20 cellular contexts compared by ENCODE assay signal in the genomic region with DNA sequence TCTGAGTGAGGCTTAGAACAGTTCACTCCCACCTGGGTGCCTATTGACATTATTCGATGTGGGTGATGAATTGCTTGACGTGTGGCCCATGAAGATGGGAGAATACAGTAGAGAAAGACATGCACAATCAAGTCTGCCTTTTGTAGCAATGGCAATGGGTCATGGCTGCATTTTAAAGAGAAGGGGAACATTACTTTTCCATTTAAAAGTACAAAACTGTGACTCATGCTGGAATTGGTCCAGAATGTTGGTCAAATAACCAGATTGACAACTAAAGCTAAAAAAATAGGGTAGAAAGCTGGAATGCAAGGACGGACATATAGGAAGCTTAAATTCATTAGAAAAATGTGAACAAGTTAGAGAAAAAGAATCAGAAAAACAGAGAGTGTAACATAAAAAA.
DNase-seq lines count a peak whose midpoint lies in the region; ATAC-seq, FAIRE-seq and TF ChIP-seq lines count a peak whose summit lies in the region.
"Had no signal": no experiment of that assay in that cellular context is flagged by ENCODE, and none has a peak within 500 bp of the region (broad histone marks: within the 10 kb centered on the region; RNA-seq: fewer than 3 reads in every experiment).

No MANE protein-coding gene starts in this region.

- H4K20me1 ChIP-seq in SK-N-SH (ENCODE audit: insufficient read depth), result no peaks in the 10 kb centered on the region
- H4K20me1 ChIP-seq: BLaER1 treated with 17β-estradiol and CSF1 and Interleukin-3, amounts not matched to agents 10 nM and 100 nM had no signal

- no peak for DNase-seq in SK-N-SH
- peak; percentile 25 for DNase-seq in adipocyte (ENCODE audit: low read depth)
- DNase-seq in fibroblast of peridontal ligament (ENCODE audit: extremely low read depth), result peak; percentile 16
- peak; percentile 50 for DNase-seq in urothelium cell line (ENCODE audit: low spot score)
- no peak for DNase-seq in NCI-H446 (lab: John Stamatoyannopoulos, UW)
- no peak for DNase-seq in frontal cortex (ENCODE audit: low spot score in 2 of 2)
- DNase-seq in D341Med (ENCODE audit: low spot score), result no peak
- DNase-seq: activated CD4-positive, alpha-beta T cell treated with anti-CD3 and anti-CD28 coated beads for 48 hours; foreskin melanocyte; KG1; left colon; NCI-H1105; RPMI8226; stimulated activated CD4-positive, alpha-beta T cell treated with anti-CD3 and anti-CD28 coated beads, Interleukin-15, amount 100 ng/mL, for 24 hours had no signal

- no peaks in the 10 kb centered on the region for H3K79me2 ChIP-seq in SK-N-SH (ENCODE audit: insufficient read depth)

- H3K27ac ChIP-seq in SK-N-SH (ENCODE audit: low read depth in 2 of 2, low read length in 1 of 2), result no peak overlapping the region
- H3K27ac ChIP-seq: BLaER1 treated with 17β-estradiol and CSF1 and Interleukin-3, amounts not matched to agents 10 nM and 100 nM had no signal

- H2AFZ ChIP-seq in SK-N-SH (ENCODE audit: low read depth), result no peak overlapping the region

- H3K9me3 ChIP-seq in SK-N-SH, result no peaks in the 10 kb centered on the region
- H3K9me3 ChIP-seq in adipocyte (ENCODE audit: control insufficient read depth, low read length), result no peaks in the 10 kb centered on the region
- H3K9me3 ChIP-seq: BLaER1 treated with 17β-estradiol and CSF1 and Interleukin-3, amounts not matched to agents 10 nM and 100 nM had no signal

- POLR2A ChIA-PET in SK-N-SH (lab: Yijun Ruan, JAX), result no interaction called here

- CTCF ChIA-PET in SK-N-SH (lab: Yijun Ruan, JAX), result interaction anchor here (1.2 to 1.5 kb wide), 4 partner anchors 10 to 602 kb away, joined by 3 to 6 read pairs (median 3); no protein-coding TSS in a partner anchor

- H3K4me3 ChIP-seq in SK-N-SH (ENCODE audit: low read depth in 2 of 2, low read length in 1 of 2) (no peak overlapping the region), adipocyte (ENCODE audit: low read length) (no peak overlapping the region)
- H3K4me3 ChIP-seq: BLaER1 treated with 17β-estradiol and CSF1 and Interleukin-3, amounts not matched to agents 10 nM and 100 nM had no signal

- H3K9me2 ChIP-seq in SK-N-SH, result no peaks in the 10 kb centered on the region

- no peaks in the 10 kb centered on the region for H3F3A ChIP-seq in SK-N-SH (replicated peaks; ENCODE audit: insufficient read depth)

- H3K9ac ChIP-seq in SK-N-SH, result no peak overlapping the region
- H3K9ac ChIP-seq in adipocyte (ENCODE audit: low read length), result no peak overlapping the region
- H3K9ac ChIP-seq: BLaER1 treated with 17β-estradiol and CSF1 and Interleukin-3, amounts not matched to agents 10 nM and 100 nM had no signal

- ATAC-seq in SK-N-SH treated with all-trans-retinoic acid at 6 μM for 48 hours, result no peak
- ATAC-seq: left colon; stimulated activated memory B cell treated with anti-CD40 and anti-IgM and Interleukin-4, amounts not matched to agents 10 μg/mL and 1 μg/mL and 100 μg/mL, for 72 hours had no signal

- 38% methylated on average over 3 of the region's 3 CpGs for WGBS in SK-N-SH (ENCODE audit: low lambda C conversion rate)

- no peak for TF ChIP-seq RAD21 in SK-N-SH (IDR thresholded peaks at IDR 0.05; ENCODE audit: low read length)

- TF ChIP-seq EP300 in SK-N-SH (IDR thresholded peaks at IDR 0.05; ENCODE audit: borderline replicate concordance in 1 of 2, low read depth in 1 of 2, low read length in 1 of 2), result no peak

- FAIRE-seq in urothelium cell line (lab: Jason Lieb, UNC), result no peak
- no peak for FAIRE-seq in frontal cortex (lab: Jason Lieb, UNC)
- FAIRE-seq: A204.1, GM18507, H1 had no signal

- H3K36me3 ChIP-seq in SK-N-SH (replicated peaks in 1 of 2; ENCODE audit: control insufficient read depth in 1 of 2, insufficient read depth in 2 of 2, low read length in 1 of 2) (no peaks in the 10 kb centered on the region), adipocyte (ENCODE audit: control insufficient read depth, insufficient read depth, low read length, severe bottlenecking) (no peaks in the 10 kb centered on the region)
- H3K36me3 ChIP-seq: BLaER1 treated with 17β-estradiol and CSF1 and Interleukin-3, amounts not matched to agents 10 nM and 100 nM had no signal

- H3K27me3 ChIP-seq in SK-N-SH (ENCODE audit: insufficient read depth) (0 out of 2 replicates have a peak, but pooled peaks cover 4% of the 10 kb centered on the region), adipocyte (replicated peaks; ENCODE audit: control insufficient read depth, insufficient read depth, low read length) (no peaks in the 10 kb centered on the region)
- H3K27me3 ChIP-seq: BLaER1 treated with 17β-estradiol and CSF1 and Interleukin-3, amounts not matched to agents 10 nM and 100 nM had no signal

- H3K4me1 ChIP-seq in SK-N-SH (ENCODE audit: control insufficient read depth in 1 of 2, insufficient read depth in 2 of 2, low read depth in 1 of 2, low read length in 1 of 2) (no peaks in the 10 kb centered on the region), adipocyte (ENCODE audit: control insufficient read depth, insufficient read depth, low read length) (no peaks in the 10 kb centered on the region)

- no peak overlapping the region for H3K4me2 ChIP-seq in SK-N-SH
- H3K4me2 ChIP-seq: BLaER1 treated with 17β-estradiol and CSF1 and Interleukin-3, amounts not matched to agents 10 nM and 100 nM had no signal

- TF ChIP-seq CTCF in SK-N-SH (IDR thresholded peaks at IDR 0.05), result no peak

TF ChIP-seq in SK-N-SH treated with all-trans-retinoic acid at 6 μM for 48 hours, 23 proteins besides CTCF, POLR2A, EP300 and RAD21:
- TF ChIP-seq ISL1 (CRISPR knock-in tag; IDR thresholded peaks at IDR 0.05) (peak; percentile 39), ZC3H10 (CRISPR knock-in tag; IDR thresholded peaks at IDR 0.05) (0 out of 2 replicates have a peak, but pooled peaks have one; percentile 21), PPARA (CRISPR knock-in tag; IDR thresholded peaks at IDR 0.05; ENCODE audit: borderline replicate concordance) (no peak)
TF ChIP-seq in SK-N-SH treated with all-trans-retinoic acid at 6 μM for 48 hours: peak in this region for 2.

TF ChIP-seq in SK-N-SH, 30 proteins besides CTCF, POLR2A, EP300 and RAD21:
- TF ChIP-seq, protein P1, sequence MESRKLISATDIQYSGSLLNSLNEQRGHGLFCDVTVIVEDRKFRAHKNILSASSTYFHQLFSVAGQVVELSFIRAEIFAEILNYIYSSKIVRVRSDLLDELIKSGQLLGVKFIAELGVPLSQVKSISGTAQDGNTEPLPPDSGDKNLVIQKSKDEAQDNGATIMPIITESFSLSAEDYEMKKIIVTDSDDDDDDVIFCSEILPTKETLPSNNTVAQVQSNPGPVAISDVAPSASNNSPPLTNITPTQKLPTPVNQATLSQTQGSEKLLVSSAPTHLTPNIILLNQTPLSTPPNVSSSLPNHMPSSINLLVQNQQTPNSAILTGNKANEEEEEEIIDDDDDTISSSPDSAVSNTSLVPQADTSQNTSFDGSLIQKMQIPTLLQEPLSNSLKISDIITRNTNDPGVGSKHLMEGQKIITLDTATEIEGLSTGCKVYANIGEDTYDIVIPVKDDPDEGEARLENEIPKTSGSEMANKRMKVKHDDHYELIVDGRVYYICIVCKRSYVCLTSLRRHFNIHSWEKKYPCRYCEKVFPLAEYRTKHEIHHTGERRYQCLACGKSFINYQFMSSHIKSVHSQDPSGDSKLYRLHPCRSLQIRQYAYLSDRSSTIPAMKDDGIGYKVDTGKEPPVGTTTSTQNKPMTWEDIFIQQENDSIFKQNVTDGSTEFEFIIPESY (IDR thresholded peaks at IDR 0.05; ENCODE audit: borderline replicate concordance, low read depth), result no peak
- TF ChIP-seq ELF1 (IDR thresholded peaks at IDR 0.05) (no peak), MEF2A (IDR thresholded peaks at IDR 0.05; ENCODE audit: borderline replicate concordance, low read depth) (no peak)
- TF ChIP-seq, protein P2, sequence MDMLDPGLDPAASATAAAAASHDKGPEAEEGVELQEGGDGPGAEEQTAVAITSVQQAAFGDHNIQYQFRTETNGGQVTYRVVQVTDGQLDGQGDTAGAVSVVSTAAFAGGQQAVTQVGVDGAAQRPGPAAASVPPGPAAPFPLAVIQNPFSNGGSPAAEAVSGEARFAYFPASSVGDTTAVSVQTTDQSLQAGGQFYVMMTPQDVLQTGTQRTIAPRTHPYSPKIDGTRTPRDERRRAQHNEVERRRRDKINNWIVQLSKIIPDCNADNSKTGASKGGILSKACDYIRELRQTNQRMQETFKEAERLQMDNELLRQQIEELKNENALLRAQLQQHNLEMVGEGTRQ (IDR thresholded peaks at IDR 0.05; ENCODE audit: borderline replicate concordance, low read depth, low read length), result no peak

Comparison
In these comparisons a context has a peak if more than half of its experiments do, and no peak if none do; other contexts are left out.
1. DNase-seq: peak in adipocyte (single experiment), fibroblast of peridontal ligament (single experiment) and urothelium cell line (single experiment); none in SK-N-SH (single experiment), NCI-H446 (0 of 2), frontal cortex (0 of 2) and D341Med (single experiment).